In the genomic region with DNA sequence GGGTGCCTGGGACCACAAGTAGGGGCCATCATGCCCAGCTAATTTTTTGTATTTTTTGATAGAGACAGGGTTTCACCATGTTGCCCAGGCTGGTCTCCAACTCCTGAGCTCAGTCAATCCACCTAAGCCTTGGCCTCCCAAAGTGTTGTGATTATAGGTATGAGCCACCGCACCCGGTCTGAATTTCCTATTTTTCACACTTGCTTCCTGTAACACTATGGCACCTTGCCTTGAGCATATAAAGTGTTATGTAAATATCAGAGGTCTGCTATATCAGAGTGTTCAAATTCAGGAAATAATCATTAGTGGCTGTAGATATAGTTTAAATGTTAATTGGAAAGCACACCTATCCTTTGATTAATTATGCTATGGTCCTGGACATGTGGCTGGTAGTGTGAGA, we compare ENCODE assay signal across 25 cellular contexts.
DNase-seq lines count a peak whose midpoint lies in the region; ATAC-seq, FAIRE-seq and TF ChIP-seq lines count a peak whose summit lies in the region.
"Had no signal": no experiment of that assay in that cellular context is flagged by ENCODE, and none has a peak within 500 bp of the region (broad histone marks: within the 10 kb centered on the region; RNA-seq: fewer than 3 reads in every experiment).

No MANE protein-coding gene starts in this region.

- H3K36me3 ChIP-seq in kidney (ENCODE audit: control insufficient read depth in 1 of 2, insufficient read depth in 2 of 2, low read length in 2 of 2), result no peaks in the 10 kb centered on the region
- no peaks in the 10 kb centered on the region for H3K36me3 ChIP-seq in mucosa of descending colon (ENCODE audit: low read depth)
- no peaks in the 10 kb centered on the region for H3K36me3 ChIP-seq in aorta (ENCODE audit: control insufficient read depth in 1 of 2, insufficient read depth in 2 of 2, low read length in 1 of 2)
- H3K36me3 ChIP-seq: BLaER1 treated with 17β-estradiol and CSF1 and Interleukin-3, amounts not matched to agents 10 nM and 100 nM had no signal

- no peaks in the 10 kb centered on the region for H3K4me1 ChIP-seq in kidney (ENCODE audit: control insufficient read depth in 1 of 2, insufficient read depth in 1 of 2, low read depth in 1 of 2, low read length in 2 of 2)
- H3K4me1 ChIP-seq in mucosa of descending colon (ENCODE audit: low read depth), result no peaks in the 10 kb centered on the region
- no peaks in the 10 kb centered on the region for H3K4me1 ChIP-seq in aorta (ENCODE audit: control insufficient read depth in 1 of 2, insufficient read depth in 2 of 2, low read length in 2 of 2)
- H3K4me1 ChIP-seq: A549 had no signal

- H3K27ac ChIP-seq in kidney (ENCODE audit: low read depth in 2 of 2, low read length in 2 of 2) (no peak overlapping the region), aorta (ENCODE audit: low read depth in 1 of 2, low read length in 2 of 2) (no peak overlapping the region)
- H3K27ac ChIP-seq: 22Rv1; A549; BLaER1 treated with 17β-estradiol and CSF1 and Interleukin-3, amounts not matched to agents 10 nM and 100 nM had no signal

- no peak for FAIRE-seq in kidney (lab: Jason Lieb, UNC)
- FAIRE-seq: A549, GM12878, GM12892, GM18507, GM19239 had no signal

- no peak overlapping the region for H3K4me3 ChIP-seq in kidney (ENCODE audit: low read length in 2 of 2)
- H3K4me3 ChIP-seq in mucosa of descending colon, result no peak overlapping the region
- H3K4me3 ChIP-seq in aorta (ENCODE audit: low read length in 2 of 2), result no peak overlapping the region
- H3K4me3 ChIP-seq: A549; BLaER1 treated with 17β-estradiol and CSF1 and Interleukin-3, amounts not matched to agents 10 nM and 100 nM; GM12878 had no signal

- WGBS in aorta, 2 donors, result 89 to 96% methylated on average over 2 of the region's 2 CpGs

- DNase-seq in DMS153 (lab: John Stamatoyannopoulos, UW) (peak; percentile 1), DMS153 treated with DMSO at 0.1 percent for 48 hours (lab: John Stamatoyannopoulos, UW; ENCODE audit: unreplicated experiment) (no peak), kidney (peak; percentile 22), mucosa of descending colon (peak in 1 of 3 donors; percentile 23), aorta (no peak)
- no peak for DNase-seq in activated CD4-positive, alpha-beta T cell treated with anti-CD3 and anti-CD28 coated beads for 1 hour
- DNase-seq: AML-193; CD4-positive, alpha-beta memory T cell; CD4-positive, CD25-positive, alpha-beta regulatory T cell; CD8-positive, alpha-beta memory T cell; COR-L47; DMS 273 treated with DMSO at 0.1 percent for 48 hours; DMS53; DMS79; DND-41; EL; GDM1 had no signal

- peak; percentile 52 for ATAC-seq in mucosa of descending colon
- peak; percentile 11 for ATAC-seq in aorta (ENCODE audit: low FRiP score)
- no peak for ATAC-seq in HG02885 (IDR thresholded peaks at IDR 0.05; ENCODE audit: poor library complexity, unreplicated experiment)
- ATAC-seq: A549, GM12878 had no signal

- H3K9ac ChIP-seq in kidney (ENCODE audit: low read length in 2 of 2), result no peak overlapping the region
- H3K9ac ChIP-seq: BLaER1 treated with 17β-estradiol and CSF1 and Interleukin-3, amounts not matched to agents 10 nM and 100 nM had no signal

- TF ChIP-seq CTCF in kidney (IDR thresholded peaks at IDR 0.05; ENCODE audit: borderline replicate concordance, extremely low read depth, insufficient read depth) (no peak), mucosa of descending colon (IDR thresholded peaks at IDR 0.05) (no peak)

- intact Hi-C loops in kidney (cut with DNase I) (no loop called here), mucosa of descending colon (cut with DNase I, micrococcal nuclease) (no loop called here), aorta (cut with DNase I) (no loop called here)

- H3K27me3 ChIP-seq in aorta (ENCODE audit: control insufficient read depth in 1 of 2, insufficient read depth in 2 of 2, low read length in 1 of 2), result no peaks in the 10 kb centered on the region

- H3K9me3 ChIP-seq in kidney (ENCODE audit: control insufficient read depth in 1 of 2, low read length in 2 of 2), result no peaks in the 10 kb centered on the region
- H3K9me3 ChIP-seq in mucosa of descending colon, result no peaks in the 10 kb centered on the region
- H3K9me3 ChIP-seq in aorta (ENCODE audit: control insufficient read depth, low read length), result no peaks in the 10 kb centered on the region
- H3K9me3 ChIP-seq: A549; BLaER1 treated with 17β-estradiol and CSF1 and Interleukin-3, amounts not matched to agents 10 nM and 100 nM had no signal

Comparison
In these comparisons a context has a peak if more than half of its experiments do, and no peak if none do; other contexts are left out.
1. DNase-seq: peak in DMS153 (single experiment) and kidney (single experiment); none in DMS153 treated with DMSO at 0.1 percent for 48 hours (single experiment), aorta (0 of 2) and activated CD4-positive, alpha-beta T cell treated with anti-CD3 and anti-CD28 coated beads for 1 hour (single experiment).